ENCODE assay signal across 8 cellular contexts in genomic region chr1:26784023-26784871, GRCh38. TPM values are rescaled to one million over a fixed set of nuclear protein-coding genes. Genes with fewer than 3 reads are reported as not detected.
A peak's percentile ranks its signal among the peaks of the same experiment; 100 is the strongest.
DNase-seq lines count a peak whose midpoint lies in the region; ATAC-seq and TF ChIP-seq lines count a peak whose summit lies in the region.

No MANE protein-coding gene starts in this region.

- H3K36me3 ChIP-seq in lower lobe of right lung (peaks cover 27% of the 10 kb centered on the region), upper lobe of left lung (peaks cover 13 to 30% (median 19%) of the 10 kb centered on the region in 4 donors)

- DNase-seq in ELR (ENCODE audit: low read depth) (peak; percentile 51), NCI-H2196 (lab: John Stamatoyannopoulos, UW; ENCODE audit: unreplicated experiment) (peak; percentile 88), T47D (ENCODE audit: low read depth in 1 of 2, low spot score in 1 of 2) (peak; percentile 38 to 97), lower lobe of right lung (peak; percentile 62), upper lobe of left lung (peak in 1 of 2 donors; percentile 81), mesenteric fat pad (ENCODE audit: low spot score) (no peak)

- in situ Hi-C loops in T47D (cut with HindIII; ENCODE audit: low pct_unique_long_range_greater_than_20kb, low sequenced_read_pairs), result no loop called here

- peaks cover 58% of the 10 kb centered on the region for H3K4me1 ChIP-seq in lower lobe of right lung
- peaks cover 50 to 62% (median 56%) of the 10 kb centered on the region in 4 donors for H3K4me1 ChIP-seq in upper lobe of left lung

- no peak for TF ChIP-seq EP300 in upper lobe of left lung (IDR thresholded peaks at IDR 0.05)

- H3K27me3 ChIP-seq in lower lobe of right lung (ENCODE audit: low read depth), result no peaks in the 10 kb centered on the region
- no peaks in the 10 kb centered on the region for H3K27me3 ChIP-seq in upper lobe of left lung

- H3K9me3 ChIP-seq in lower lobe of right lung (no peaks in the 10 kb centered on the region), upper lobe of left lung (no peaks in the 10 kb centered on the region)

- ATAC-seq in lower lobe of right lung (peak; percentile 10 to 11), upper lobe of left lung (ENCODE audit: low FRiP score in 2 of 2) (peak; percentile 3 to 35), HG02678 (IDR thresholded peaks at IDR 0.05; ENCODE audit: unreplicated experiment) (no peak), GM21737 (IDR thresholded peaks at IDR 0.05; ENCODE audit: unreplicated experiment) (no peak)

- TF ChIP-seq POLR2A in upper lobe of left lung (IDR thresholded peaks at IDR 0.05), result no peak

- peak overlapping the region; percentile 98 for H3K27ac ChIP-seq in lower lobe of right lung
- peak overlapping the region; percentile 96 to 100 (median 100) for H3K27ac ChIP-seq in upper lobe of left lung

- no peak overlapping the region for H3K4me3 ChIP-seq in lower lobe of right lung
- no peak overlapping the region for H3K4me3 ChIP-seq in upper lobe of left lung

- TF ChIP-seq CTCF in lower lobe of right lung (IDR thresholded peaks at IDR 0.05), result no peak
- no peak for TF ChIP-seq CTCF in upper lobe of left lung (IDR thresholded peaks at IDR 0.05)

- intact Hi-C loops in lower lobe of right lung (cut with DNase I), result loop anchor here (10.0 kb wide), 1 partner anchor 89 kb away; the partner anchor contains the start of gene ARID1A

- WGBS in upper lobe of left lung, 2 donors, result 90 to 93% methylated on average over 2 of the region's 2 CpGs

RNA-seq across cellular contexts. Expression of gene PIGV, which starts 3.5 kb away (rescaled TPM):
- total RNA-seq in lower lobe of right lung, result 20.3 TPM
- total RNA-seq in upper lobe of left lung, result 10 to 100 TPM; 11.9 to 25.1 (median 17.5) TPM
- 9.0 TPM for total RNA-seq in mesenteric fat pad

RNA-seq across cellular contexts. Expression of gene ZDHHC18, which starts 42.2 kb away (rescaled TPM):
- total RNA-seq in lower lobe of right lung, result 29.1 TPM
- total RNA-seq in upper lobe of left lung, result 10 to 100 TPM; 18.9 to 35.9 (median 24.9) TPM
- total RNA-seq in mesenteric fat pad, result 52.5 TPM

Comparison
In these comparisons a context has a peak if more than half of its experiments do, and no peak if none do; other contexts are left out.
1. ATAC-seq: peak in lower lobe of right lung (2 of 2) and upper lobe of left lung (2 of 2); none in HG02678 (single experiment) and GM21737 (single experiment).